ENCODE assay signal across 8 cellular contexts in genomic region chr10:91298224-91298862, GRCh38.
A peak's percentile ranks its signal among the peaks of the same experiment; 100 is the strongest.
DNase-seq lines count a peak whose midpoint lies in the region; ATAC-seq and TF ChIP-seq lines count a peak whose summit lies in the region.

No MANE protein-coding gene starts in this region.

- H3F3A ChIP-seq in neural progenitor cell (ENCODE audit: low read depth) = peaks cover 12% of the 10 kb centered on the region

- H3K4me3 Mint-ChIP-seq in neural progenitor cell = peak overlapping the region; percentile 77

- H3K27ac ChIP-seq in KMS-11 = no peak overlapping the region
- H3K27ac ChIP-seq in foreskin keratinocyte = no peak overlapping the region
- no peak overlapping the region for H3K27ac ChIP-seq in neural progenitor cell
- no peak overlapping the region for H3K27ac ChIP-seq in stomach

- ATAC-seq in GM21717 (IDR thresholded peaks at IDR 0.05; ENCODE audit: unreplicated experiment) (peak; percentile 86), foreskin keratinocyte (peak; percentile 88)

- WGBS in stomach, 5 donors = 3 to 10% (median 8%) methylated on average over 23 of the region's 23 CpGs

- TF ChIP-seq CTCF in KMS-11 (conservative IDR thresholded peaks at IDR 0.05; ENCODE audit: low read depth, low read length) (peak; percentile 89), foreskin keratinocyte (conservative IDR thresholded peaks at IDR 0.05) (peak; percentile 98), neural progenitor cell (IDR thresholded peaks at IDR 0.05) (peak; percentile 94), stomach (IDR thresholded peaks at IDR 0.05) (peak in 5 of 7 experiments; percentile 64 to 92 (median 82))

- H4K20me1 ChIP-seq in KMS-11 (ENCODE audit: insufficient read depth) (no peaks in the 10 kb centered on the region), neural progenitor cell (ENCODE audit: low read depth) (no peaks in the 10 kb centered on the region)

- no peak overlapping the region for H3K4me3 ChIP-seq in KMS-11 (IDR thresholded peaks at IDR 0.05; ENCODE audit: insufficient read depth, low read depth, low read length)
- H3K4me3 ChIP-seq in neural progenitor cell = peak overlapping the region; percentile 34
- H3K4me3 ChIP-seq in stomach = peak overlapping the region; percentile 18 to 50 (median 45)

- peaks cover 9% of the 10 kb centered on the region for H3K4me1 ChIP-seq in KMS-11 (ENCODE audit: low read depth, poor library complexity, severe bottlenecking)
- no peaks in the 10 kb centered on the region for H3K4me1 ChIP-seq in foreskin keratinocyte
- H3K4me1 ChIP-seq in neural progenitor cell = peaks cover 10% of the 10 kb centered on the region
- H3K4me1 ChIP-seq in stomach = peaks cover 5 to 14% (median 11%) of the 10 kb centered on the region in 4 donors

- H3K27ac Mint-ChIP-seq in neural progenitor cell = peak overlapping the region; percentile 67

- H3K79me2 ChIP-seq in KMS-11 (ENCODE audit: insufficient read depth, low read depth) = no peaks in the 10 kb centered on the region
- H3K79me2 ChIP-seq in neural progenitor cell (ENCODE audit: low read depth) = no peaks in the 10 kb centered on the region

- H3K27me3 ChIP-seq in KMS-11 (ENCODE audit: insufficient read depth, low read depth) (no peaks in the 10 kb centered on the region), foreskin keratinocyte (peaks cover 10% of the 10 kb centered on the region), neural progenitor cell (no peaks in the 10 kb centered on the region), stomach (no peaks in the 10 kb centered on the region)

- TF ChIP-seq EP300 in stomach (IDR thresholded peaks at IDR 0.05) = no peak

- no peaks in the 10 kb centered on the region for H3K36me3 Mint-ChIP-seq in neural progenitor cell

- TF ChIP-seq POLR2A in stomach (IDR thresholded peaks at IDR 0.05) = no peak

- intact Hi-C loops in stomach (cut with DNase I; ENCODE audit: low total_unique reads) = no loop called here

- H3K9me3 Mint-ChIP-seq in neural progenitor cell = no peaks in the 10 kb centered on the region

- H3K9me3 ChIP-seq in neural progenitor cell (ENCODE audit: low read depth) (no peaks in the 10 kb centered on the region), stomach (no peaks in the 10 kb centered on the region)

- peak overlapping the region; percentile 50 for H3K4me2 ChIP-seq in KMS-11
- H3K4me2 ChIP-seq in neural progenitor cell = peak overlapping the region; percentile 68

- H3K4me1 Mint-ChIP-seq in neural progenitor cell = peaks cover 11% of the 10 kb centered on the region

- no peaks in the 10 kb centered on the region for H3K36me3 ChIP-seq in KMS-11 (ENCODE audit: insufficient read depth)
- no peaks in the 10 kb centered on the region for H3K36me3 ChIP-seq in neural progenitor cell
- H3K36me3 ChIP-seq in stomach = no peaks in the 10 kb centered on the region

- H2AFZ ChIP-seq in KMS-11 (ENCODE audit: low read depth) (peak overlapping the region; percentile 70), neural progenitor cell (replicated peaks) (peak overlapping the region; percentile 95)

- H3K27me3 Mint-ChIP-seq in neural progenitor cell (ENCODE audit: insufficient read depth, low read depth) = peaks cover 4% of the 10 kb centered on the region

- H3K9ac ChIP-seq in KMS-11 (no peak overlapping the region), neural progenitor cell (no peak overlapping the region)

- DNase-seq in DMS153 treated with DMSO at 0.1 percent for 48 hours (lab: John Stamatoyannopoulos, UW; ENCODE audit: unreplicated experiment) = peak; percentile 64
- DNase-seq in RKO (ENCODE audit: low spot score) = peak; percentile 72
- peak; percentile 69 for DNase-seq in activated effector memory CD4-positive, alpha-beta T cell treated with Interleukin-2 at 50 U/mL for 16 hours
- DNase-seq in foreskin keratinocyte = peak; percentile 44 to 72
- DNase-seq in neural progenitor cell (ENCODE audit: low spot score) = peak; percentile 88
- peak; percentile 66 for DNase-seq in stomach
